In the genomic region with DNA sequence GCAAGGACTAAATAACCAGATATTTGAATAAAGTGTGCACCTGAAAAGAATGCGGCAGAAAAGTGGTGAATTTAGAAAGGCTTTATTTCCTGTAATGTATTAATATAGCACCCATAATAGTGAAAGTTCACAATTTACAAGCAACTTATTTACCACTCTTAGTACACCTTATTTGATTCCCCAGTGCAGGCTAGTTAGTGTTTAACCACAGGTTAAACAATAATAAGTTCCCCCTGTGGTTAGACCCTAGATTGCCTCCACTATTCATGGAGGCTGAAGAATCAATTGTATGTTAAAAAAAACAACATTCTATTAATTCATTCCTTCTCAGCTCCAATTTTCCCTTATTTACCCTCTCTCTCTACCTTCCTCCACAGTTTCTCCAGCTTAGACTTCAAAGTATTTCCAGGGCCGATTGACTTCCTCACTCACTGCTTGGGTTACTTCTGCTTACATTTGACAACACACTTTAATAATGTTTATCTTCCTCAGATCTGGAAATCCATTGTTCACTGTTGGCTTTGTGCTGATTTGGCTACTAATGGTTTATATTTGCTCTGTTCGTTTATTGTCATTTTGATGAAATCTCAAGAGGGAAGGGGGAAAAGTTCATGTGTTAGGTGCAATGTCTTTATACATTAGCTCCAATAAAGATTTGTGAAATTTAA, we compare ENCODE assay signal across 17 cellular contexts.
A peak's percentile ranks its signal among the peaks of the same experiment; 100 is the strongest.
DNase-seq lines count a peak whose midpoint lies in the region; ATAC-seq and TF ChIP-seq lines count a peak whose summit lies in the region.
"Had no signal": no experiment of that assay in that cellular context is flagged by ENCODE, and none has a peak within 500 bp of the region (broad histone marks: within the 10 kb centered on the region; RNA-seq: fewer than 3 reads in every experiment).

No MANE protein-coding gene starts in this region.

- no peaks in the 10 kb centered on the region for H3K9me3 ChIP-seq in body of pancreas
- H3K9me3 ChIP-seq: left ventricle myocardium inferior, psoas muscle, thoracic aorta had no signal

- no peak for TF ChIP-seq CTCF in body of pancreas (IDR thresholded peaks at IDR 0.05)

- no peaks in the 10 kb centered on the region for H3K9me3 Mint-ChIP-seq in activated CD4-positive, alpha-beta T cell treated with anti-CD3 and anti-CD28 coated beads for 36 hours (ENCODE audit: low read depth)
- H3K9me3 Mint-ChIP-seq: dendritic cell treated with granulocyte-macrophage colony-stimulating factor and Interleukin-4, amounts not matched to agents 40 ng/mL and 50 ng/mL, for 4 days; H9 had no signal

- H3K4me1 Mint-ChIP-seq in activated CD4-positive, alpha-beta T cell treated with anti-CD3 and anti-CD28 coated beads for 36 hours: no peaks in the 10 kb centered on the region
- H3K4me1 Mint-ChIP-seq: H9 had no signal

- peak; percentile 66 for DNase-seq in HT-29 (ENCODE audit: low spot score)
- peak; percentile 50 for DNase-seq in left kidney (ENCODE audit: low read depth, low spot score)
- no peak for DNase-seq in posterior vena cava (ENCODE audit: low spot score)
- no peak for DNase-seq in activated CD4-positive, alpha-beta T cell treated with anti-CD3 and anti-CD28 coated beads for 36 hours
- DNase-seq in body of pancreas: no peak
- DNase-seq in NCI-H1417 treated with DMSO at 0.1 percent for 48 hours (lab: John Stamatoyannopoulos, UW): no peak
- DNase-seq: H9, hypothalamus, left ventricle myocardium inferior, NCI-H1092, NCI-H446 treated with DMSO at 0.1 percent for 48 hours, PC-9, psoas muscle had no signal

- no peaks in the 10 kb centered on the region for H3K4me1 ChIP-seq in body of pancreas
- H3K4me1 ChIP-seq: left ventricle myocardium inferior, psoas muscle had no signal

- no peak overlapping the region for H3K27ac Mint-ChIP-seq in activated CD4-positive, alpha-beta T cell treated with anti-CD3 and anti-CD28 coated beads for 36 hours
- H3K27ac Mint-ChIP-seq: dendritic cell treated with granulocyte-macrophage colony-stimulating factor and Interleukin-4, amounts not matched to agents 40 ng/mL and 50 ng/mL, for 4 days; H9 had no signal

- 21 to 23% methylated on average over 3 of the region's 3 CpGs for WGBS in body of pancreas, 2 donors

- intact Hi-C loops in posterior vena cava (cut with DNase I): no loop called here
- intact Hi-C loops in activated CD4-positive, alpha-beta T cell treated with anti-CD3 and anti-CD28 coated beads for 36 hours (cut with DNase I, micrococcal nuclease): no loop called here
- intact Hi-C loops in body of pancreas (cut with DNase I): no loop called here

- no peak overlapping the region for H3K27ac ChIP-seq in body of pancreas
- H3K27ac ChIP-seq: left ventricle myocardium inferior, PC-9, psoas muscle, thoracic aorta had no signal

- CTCF ChIA-PET in activated CD4-positive, alpha-beta T cell treated with anti-CD3 and anti-CD28 coated beads for 36 hours (lab: Charles Lee): interaction anchor here (0.6 kb wide), 1 partner anchor 14 kb away, joined by 3 read pairs; no protein-coding TSS in a partner anchor

- no peak overlapping the region for H3K4me3 ChIP-seq in body of pancreas
- H3K4me3 ChIP-seq: left ventricle myocardium inferior, PC-9, psoas muscle, thoracic aorta had no signal

- H3K4me3 Mint-ChIP-seq in activated CD4-positive, alpha-beta T cell treated with anti-CD3 and anti-CD28 coated beads for 36 hours: no peak overlapping the region
- H3K4me3 Mint-ChIP-seq: dendritic cell treated with granulocyte-macrophage colony-stimulating factor and Interleukin-4, amounts not matched to agents 40 ng/mL and 50 ng/mL, for 4 days; H9 had no signal

- POLR2A ChIA-PET in activated CD4-positive, alpha-beta T cell treated with anti-CD3 and anti-CD28 coated beads for 36 hours (lab: Charles Lee): no interaction called here

- ATAC-seq in GM18907 (IDR thresholded peaks at IDR 0.05; ENCODE audit: unreplicated experiment) (peak; percentile 98), HG02642 (IDR thresholded peaks at IDR 0.05; ENCODE audit: poor library complexity, unreplicated experiment) (peak; percentile 69), body of pancreas (no peak)
- no peak for ATAC-seq in activated CD4-positive, alpha-beta T cell treated with anti-CD3 and anti-CD28 coated beads for 36 hours
- ATAC-seq: psoas muscle had no signal

- no peaks in the 10 kb centered on the region for H3K36me3 Mint-ChIP-seq in activated CD4-positive, alpha-beta T cell treated with anti-CD3 and anti-CD28 coated beads for 36 hours (ENCODE audit: low read depth)

- H3K36me3 ChIP-seq in body of pancreas (replicated peaks in 1 of 2; ENCODE audit: insufficient read depth in 1 of 2, low read depth in 2 of 2): no peaks in the 10 kb centered on the region
- H3K36me3 ChIP-seq: left ventricle myocardium inferior, thoracic aorta had no signal

- no peak for TF ChIP-seq POLR2A in body of pancreas (IDR thresholded peaks at IDR 0.05)

- no peaks in the 10 kb centered on the region for H3K27me3 ChIP-seq in body of pancreas

- no peaks in the 10 kb centered on the region for H3K27me3 Mint-ChIP-seq in activated CD4-positive, alpha-beta T cell treated with anti-CD3 and anti-CD28 coated beads for 36 hours
- H3K27me3 Mint-ChIP-seq: dendritic cell treated with granulocyte-macrophage colony-stimulating factor and Interleukin-4, amounts not matched to agents 40 ng/mL and 50 ng/mL, for 4 days had no signal

Comparison
In these comparisons a context has a peak if more than half of its experiments do, and no peak if none do; other contexts are left out.
1. ATAC-seq: peak in GM18907 (single experiment) and HG02642 (single experiment); none in activated CD4-positive, alpha-beta T cell treated with anti-CD3 and anti-CD28 coated beads for 36 hours (single experiment) and body of pancreas (single experiment).
2. DNase-seq: peak in HT-29 (single experiment) and left kidney (single experiment); none in posterior vena cava (single experiment), activated CD4-positive, alpha-beta T cell treated with anti-CD3 and anti-CD28 coated beads for 36 hours (single experiment), body of pancreas (0 of 4) and NCI-H1417 treated with DMSO at 0.1 percent for 48 hours (single experiment).